Comparison of ENCODE assay signal across 8 cellular contexts in genomic region chr1:151255381-151255780, GRCh38. TPM values are rescaled to one million over a fixed set of nuclear protein-coding genes. Genes with fewer than 3 reads are reported as not detected.
DNase-seq lines count a peak whose midpoint lies in the region; ATAC-seq and TF ChIP-seq lines count a peak whose summit lies in the region.

No MANE protein-coding gene starts in this region.

- ATAC-seq in stimulated activated naive CD8-positive, alpha-beta T cell treated with anti-CD3 and anti-CD28 coated beads, Interleukin-15, amount 100 ng/mL, for 72 hours: no peak

- H3K4me2 ChIP-seq in hepatocyte: peak overlapping the region; percentile 89

- peak overlapping the region; percentile 96 to 99 for H3K27ac Mint-ChIP-seq in stimulated activated naive CD8-positive, alpha-beta T cell treated with anti-CD3 and anti-CD28 coated beads, Interleukin-15, amount 100 ng/mL, for 72 hours

- H3K4me3 Mint-ChIP-seq in stimulated activated naive CD8-positive, alpha-beta T cell treated with anti-CD3 and anti-CD28 coated beads, Interleukin-15, amount 100 ng/mL, for 72 hours: peak overlapping the region; percentile 81 to 99

- peak overlapping the region; percentile 93 for H3K27ac ChIP-seq in VCaP
- H3K27ac ChIP-seq in hepatocyte: peak overlapping the region; percentile 88

- peaks cover 30% of the 10 kb centered on the region for H3K4me1 Mint-ChIP-seq in stimulated activated naive CD8-positive, alpha-beta T cell treated with anti-CD3 and anti-CD28 coated beads, Interleukin-15, amount 100 ng/mL, for 72 hours

- peak overlapping the region; percentile 55 for H2AFZ ChIP-seq in hepatocyte

- no peaks in the 10 kb centered on the region for H3K27me3 Mint-ChIP-seq in stimulated activated naive CD8-positive, alpha-beta T cell treated with anti-CD3 and anti-CD28 coated beads, Interleukin-15, amount 100 ng/mL, for 72 hours

- 49% methylated on average over 10 of the region's 10 CpGs for WGBS in hepatocyte (ENCODE audit: low lambda C conversion rate, missing lambda C conversion rate)

- no peak for TF ChIP-seq CTCF in VCaP (conservative IDR thresholded peaks at IDR 0.05)
- no peak for TF ChIP-seq CTCF in hepatocyte (IDR thresholded peaks at IDR 0.05; ENCODE audit: poor library complexity)

- H3K4me1 ChIP-seq in hepatocyte (ENCODE audit: insufficient read depth): no peaks in the 10 kb centered on the region

- no peaks in the 10 kb centered on the region for H3K27me3 ChIP-seq in hepatocyte

- peaks cover 56% of the 10 kb centered on the region for H3K79me2 ChIP-seq in hepatocyte

- no peaks in the 10 kb centered on the region for H3K36me3 ChIP-seq in hepatocyte (replicated peaks; ENCODE audit: insufficient read depth, low read depth)

- no peaks in the 10 kb centered on the region for H3K9me2 ChIP-seq in hepatocyte (replicated peaks; ENCODE audit: insufficient read depth)

- H3K9me3 Mint-ChIP-seq in stimulated activated naive CD8-positive, alpha-beta T cell treated with anti-CD3 and anti-CD28 coated beads, Interleukin-15, amount 100 ng/mL, for 72 hours: no peaks in the 10 kb centered on the region

- DNase-seq in NCI-H146 (lab: John Stamatoyannopoulos, UW) (peak; percentile 2), NCI-H146 treated with DMSO at 0.1 percent for 48 hours (lab: John Stamatoyannopoulos, UW; ENCODE audit: unreplicated experiment) (no peak), hepatocyte (ENCODE audit: low spot score) (no peak), NCI-H1048 (lab: John Stamatoyannopoulos, UW) (no peak), foreskin melanocyte (no peak), iPS-NIHi7 (ENCODE audit: extremely low spot score) (no peak)
- DNase-seq in stimulated activated naive CD8-positive, alpha-beta T cell treated with anti-CD3 and anti-CD28 coated beads, Interleukin-15, amount 100 ng/mL, for 72 hours: no peak

- peak overlapping the region; percentile 93 for H3K4me3 ChIP-seq in hepatocyte

- H3K9me3 ChIP-seq in hepatocyte (ENCODE audit: low read depth): no peaks in the 10 kb centered on the region

- H4K20me1 ChIP-seq in hepatocyte (ENCODE audit: insufficient read depth, poor library complexity, severe bottlenecking): no peaks in the 10 kb centered on the region

RNA-seq across cellular contexts. Expression of gene PSMD4, which starts 0.8 kb away (rescaled TPM):
- 107 and 119 TPM in 2 replicates for total RNA-seq in hepatocyte
- 161 and 168 TPM in 2 replicates for polyA plus RNA-seq in hepatocyte

RNA-seq across cellular contexts. Expression of gene ZNF687, which starts 26.7 kb away (rescaled TPM):
- total RNA-seq in hepatocyte: 16.8 and 19.9 TPM in 2 replicates
- polyA plus RNA-seq in hepatocyte: 3.6 and 4.3 TPM in 2 replicates

RNA-seq across cellular contexts. Expression of gene PIP5K1A, which starts 57.0 kb away (rescaled TPM):
- 36.0 and 45.7 TPM in 2 replicates for total RNA-seq in hepatocyte
- polyA plus RNA-seq in hepatocyte: 17.3 and 27.0 TPM in 2 replicates
